1 cellular context compared by ENCODE assay signal in genomic region chr5:177356756-177357458, GRCh38.
TF ChIP-seq lines count a peak whose summit lies in the region.

No MANE protein-coding gene starts in this region.

TF ChIP-seq in H1, 55 proteins besides CTCF, POLR2A, EP300 and RAD21:
- TF ChIP-seq KDM4A (IDR thresholded peaks at IDR 0.05; ENCODE audit: low read depth, low read length, severe bottlenecking) = no peak
- no peak for TF ChIP-seq NRF1 (IDR thresholded peaks at IDR 0.05; ENCODE audit: low read depth, low read length)
- no peak for TF ChIP-seq KDM1A (IDR thresholded peaks at IDR 0.05; ENCODE audit: borderline replicate concordance, low read length)
- TF ChIP-seq E2F6 (IDR thresholded peaks at IDR 0.05) = no peak
- TF ChIP-seq HDAC6 (IDR thresholded peaks at IDR 0.05; ENCODE audit: low read depth, low read length) = no peak
- no peak for TF ChIP-seq USF2 (IDR thresholded peaks at IDR 0.05; ENCODE audit: low read length)
- no peak for TF ChIP-seq TBP (IDR thresholded peaks at IDR 0.05; ENCODE audit: low read depth, low read length)
- no peak for TF ChIP-seq CBX5 (IDR thresholded peaks at IDR 0.05; ENCODE audit: low read depth, low read length)
- no peak for TF ChIP-seq PHF8 (conservative IDR thresholded peaks at IDR 0.05; ENCODE audit: low read depth, low read length)
- TF ChIP-seq SIX5 (IDR thresholded peaks at IDR 0.05; ENCODE audit: low read depth, low read length) = no peak
- no peak for TF ChIP-seq CREB1 (IDR thresholded peaks at IDR 0.05)
- no peak for TF ChIP-seq RFX5 (IDR thresholded peaks at IDR 0.05; ENCODE audit: borderline replicate concordance, low read depth, low read length)
- no peak for TF ChIP-seq RNF2 (IDR thresholded peaks at IDR 0.05; ENCODE audit: borderline replicate concordance, low read depth, low read length, missing control alignments, poor library complexity, severe bottlenecking)
- no peak for TF ChIP-seq BACH1 (IDR thresholded peaks at IDR 0.05; ENCODE audit: low read length)
- TF ChIP-seq NANOG (IDR thresholded peaks at IDR 0.05; ENCODE audit: insufficient read depth, low read depth, low read length, poor library complexity, severe bottlenecking) = no peak
- no peak for TF ChIP-seq FOSL1 (IDR thresholded peaks at IDR 0.05; ENCODE audit: insufficient read depth, low read depth, low read length)
- no peak for TF ChIP-seq SRF (IDR thresholded peaks at IDR 0.05; ENCODE audit: low read depth, low read length)
